8 cellular contexts compared by ENCODE assay signal in the genomic region with DNA sequence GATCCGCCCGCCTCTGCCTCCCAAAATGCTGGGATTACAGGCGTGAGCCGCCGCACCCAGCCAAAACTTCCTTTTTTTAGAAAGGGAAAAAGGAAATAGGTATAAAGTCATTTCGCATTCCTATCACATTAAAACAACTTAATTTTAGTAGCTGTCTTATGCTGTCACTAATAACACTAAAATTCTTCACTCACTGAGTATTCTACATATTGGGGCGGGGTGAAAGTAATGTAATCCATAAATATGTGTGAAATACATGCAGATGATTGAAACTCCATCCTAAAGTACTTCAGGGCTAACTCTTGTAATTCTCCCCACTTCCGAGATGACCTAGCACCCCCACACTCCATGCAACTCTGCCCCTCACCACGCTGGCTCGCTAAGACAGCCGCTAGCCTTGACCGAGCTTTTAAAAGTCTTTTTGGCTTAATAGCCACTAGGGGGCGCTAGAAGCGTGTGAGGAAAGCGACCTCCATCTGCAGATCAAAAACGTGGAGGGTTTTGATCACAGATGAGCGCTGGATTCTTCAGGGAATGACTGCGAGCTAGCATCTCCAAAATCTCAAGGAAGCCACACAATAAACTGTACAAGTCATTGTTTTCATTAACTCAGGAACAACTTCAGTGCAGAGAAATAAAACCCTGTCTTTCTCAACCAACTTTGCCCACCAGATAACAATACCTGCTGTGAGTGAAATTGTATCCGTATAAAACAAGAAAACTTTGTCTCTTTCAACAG.
DNase-seq lines count a peak whose midpoint lies in the region; ATAC-seq and TF ChIP-seq lines count a peak whose summit lies in the region.

No MANE protein-coding gene starts in this region.

- H2AFZ ChIP-seq in DND-41 (ENCODE audit: low read depth, low read length) = no peak overlapping the region

- H3K4me2 ChIP-seq in DND-41 (ENCODE audit: insufficient read depth, low read length) = peak overlapping the region; percentile 30; the same call in 1 of the 2 replicates

- no peak overlapping the region for H3K27ac ChIP-seq in DND-41 (ENCODE audit: low read length)
- no peak overlapping the region for H3K27ac ChIP-seq in neutrophil
- no peak overlapping the region for H3K27ac ChIP-seq in upper lobe of right lung

- intact Hi-C loops in upper lobe of right lung (cut with DNase I) = loop anchor here (10.0 kb wide), 1 partner anchor 136 kb away; no protein-coding TSS in a partner anchor

- peaks cover 4% of the 10 kb centered on the region for H3K4me1 Mint-ChIP-seq in activated T-cell treated with anti-CD3 and anti-CD28 coated beads, Interleukin-2, amount 50 U/mL, for 4 hours (ENCODE audit: low read depth)

- TF ChIP-seq CTCF in DND-41 (IDR thresholded peaks at IDR 0.05; ENCODE audit: borderline replicate concordance, extremely low read depth, low read length, poor library complexity, severe bottlenecking) (peak; percentile 81), neutrophil (IDR thresholded peaks at IDR 0.05) (peak; percentile 73), upper lobe of right lung (IDR thresholded peaks at IDR 0.05) (peak; percentile 84)

- no peak overlapping the region for H3K4me3 Mint-ChIP-seq in activated T-cell treated with anti-CD3 and anti-CD28 coated beads, Interleukin-2, amount 50 U/mL, for 4 hours

- no peak overlapping the region for H3K9ac ChIP-seq in DND-41 (ENCODE audit: low read depth, low read length)

- H3K4me1 ChIP-seq in DND-41 (ENCODE audit: insufficient read depth, low read length) = peaks cover 7% of the 10 kb centered on the region; the same call in 1 of the 2 replicates
- H3K4me1 ChIP-seq in neutrophil (ENCODE audit: control insufficient read depth in 1 of 2, insufficient read depth in 1 of 2, low read depth in 1 of 2, low read length in 1 of 2) = peaks cover 8 to 9% of the 10 kb centered on the region in 2 experiments
- H3K4me1 ChIP-seq in upper lobe of right lung = no peaks in the 10 kb centered on the region

- no peaks in the 10 kb centered on the region for H3K9me3 ChIP-seq in DND-41 (ENCODE audit: insufficient read depth, low read length, severe bottlenecking)
- no peaks in the 10 kb centered on the region for H3K9me3 ChIP-seq in neutrophil
- no peaks in the 10 kb centered on the region for H3K9me3 ChIP-seq in upper lobe of right lung

- in situ Hi-C loops in KBM-7 (cut with MboI; ENCODE audit: low pct_unique_long_range_greater_than_20kb, low sequenced_read_pairs) = loop anchor here (25.0 kb wide), 1 partner anchor 543 kb away; no protein-coding TSS in a partner anchor

- no peaks in the 10 kb centered on the region for H4K20me1 ChIP-seq in DND-41 (ENCODE audit: insufficient read depth, low read length)

- peaks cover 2% of the 10 kb centered on the region for H3K27me3 Mint-ChIP-seq in activated T-cell treated with anti-CD3 and anti-CD28 coated beads, Interleukin-2, amount 50 U/mL, for 4 hours (ENCODE audit: low read depth)

- H3K36me3 ChIP-seq in DND-41 (ENCODE audit: insufficient read depth, low read length) = no peaks in the 10 kb centered on the region
- no peaks in the 10 kb centered on the region for H3K36me3 ChIP-seq in neutrophil
- H3K36me3 ChIP-seq in upper lobe of right lung = no peaks in the 10 kb centered on the region

- peak; percentile 52 for DNase-seq in DND-41
- peak; percentile 78 for DNase-seq in KBM-7
- DNase-seq in OCI-M2 (lab: John Stamatoyannopoulos, UW; ENCODE audit: unreplicated experiment) = peak; percentile 17
- DNase-seq in activated T-cell treated with anti-CD3 and anti-CD28 coated beads, Interleukin-2, amount 50 U/mL, for 4 hours = peak; percentile 31
- peak; percentile 70 for DNase-seq in fibroblast of the conjunctiva (ENCODE audit: low read depth)
- no peak for DNase-seq in upper lobe of right lung

- H3K79me2 ChIP-seq in DND-41 (ENCODE audit: insufficient read depth, low read length) = no peaks in the 10 kb centered on the region

- H3K9me3 Mint-ChIP-seq in activated T-cell treated with anti-CD3 and anti-CD28 coated beads, Interleukin-2, amount 50 U/mL, for 4 hours = no peaks in the 10 kb centered on the region

- H3K4me3 ChIP-seq in DND-41 (ENCODE audit: low read depth in 1 of 2, low read length in 2 of 2) (no peak overlapping the region), neutrophil (ENCODE audit: low read depth in 1 of 2, low read length in 1 of 2) (no peak overlapping the region), upper lobe of right lung (no peak overlapping the region)

- no peaks in the 10 kb centered on the region for H3K27me3 ChIP-seq in DND-41 (ENCODE audit: insufficient read depth, low read length, poor library complexity)
- H3K27me3 ChIP-seq in neutrophil = no peaks in the 10 kb centered on the region
- H3K27me3 ChIP-seq in upper lobe of right lung = no peaks in the 10 kb centered on the region

- ATAC-seq in DND-41 (ENCODE audit: insufficient read depth, low read depth) = peak; percentile 97
- ATAC-seq in GM21528 (IDR thresholded peaks at IDR 0.05; ENCODE audit: low FRiP score, unreplicated experiment) = peak; percentile 78
- ATAC-seq in activated T-cell treated with anti-CD3 and anti-CD28 coated beads, Interleukin-2, amount 50 U/mL, for 4 hours = peak; percentile 69 to 76
- ATAC-seq in upper lobe of right lung = peak; percentile 91

- H3K36me3 Mint-ChIP-seq in activated T-cell treated with anti-CD3 and anti-CD28 coated beads, Interleukin-2, amount 50 U/mL, for 4 hours (ENCODE audit: insufficient read depth) = no peaks in the 10 kb centered on the region
